ENCODE assay signal across 8 cellular contexts in the genomic region with DNA sequence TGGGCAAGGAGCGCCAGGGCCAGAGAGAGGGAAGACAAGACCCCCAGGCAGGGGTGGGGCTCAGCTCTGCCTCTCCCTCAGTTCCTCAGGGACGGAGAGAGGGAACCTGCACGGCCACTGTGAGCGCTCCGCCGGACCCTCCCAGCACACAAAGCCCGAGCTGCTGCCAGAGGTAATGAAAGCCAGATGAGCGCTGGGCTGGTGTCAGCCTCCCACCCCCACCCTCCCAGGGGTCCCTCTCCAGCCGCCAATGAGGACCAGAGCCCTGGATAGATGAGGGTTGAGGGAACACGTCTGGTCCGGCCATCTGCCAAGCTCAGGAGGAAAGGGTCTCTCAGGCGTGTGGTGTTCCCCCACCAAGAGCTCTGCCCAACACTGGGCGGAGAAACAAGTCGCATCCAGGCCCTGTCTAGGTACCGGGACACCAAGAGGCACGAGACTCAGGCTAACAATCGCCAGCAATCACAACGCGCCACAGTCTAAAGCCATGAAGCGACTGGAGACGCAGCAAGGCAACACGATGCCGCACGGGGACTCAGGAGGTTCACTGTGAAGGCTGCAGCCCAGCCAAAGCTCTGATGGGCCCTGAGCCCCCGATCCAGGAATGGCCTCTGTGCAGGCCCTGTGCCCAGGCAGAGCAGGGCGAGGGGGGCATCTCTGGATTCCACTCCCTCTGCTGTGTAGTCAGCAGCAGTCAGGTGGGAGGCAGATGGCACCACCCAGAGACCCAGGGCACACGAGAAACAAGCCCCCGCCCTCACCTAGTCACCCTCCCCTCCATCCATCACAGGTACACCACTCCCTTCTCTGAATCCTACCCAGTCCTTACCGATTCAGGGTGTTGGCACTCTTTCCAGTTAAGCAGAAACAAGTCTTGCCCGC. TPM values are rescaled to one million over a fixed set of nuclear protein-coding genes. Genes with fewer than 3 reads are reported as not detected.
DNase-seq lines count a peak whose midpoint lies in the region; ATAC-seq and TF ChIP-seq lines count a peak whose summit lies in the region.

No MANE protein-coding gene starts in this region.

- peak overlapping the region; percentile 61 for H3K27ac Mint-ChIP-seq in stimulated activated naive CD8-positive, alpha-beta T cell treated with anti-CD3 and anti-CD28 coated beads, Interleukin-15, Interleukin-2, amounts not matched to agents 100 ng/mL and 50 ng/mL, for 24 hours
- peak overlapping the region; percentile 66 for H3K27ac Mint-ChIP-seq in memory B cell

- H3K9me2 ChIP-seq in MM.1S (replicated peaks; ENCODE audit: insufficient read depth, low read length): no peaks in the 10 kb centered on the region

- H3K27ac ChIP-seq in breast epithelium (peak overlapping the region; percentile 94 to 98), upper lobe of right lung (peak overlapping the region; percentile 88), MM.1S (ENCODE audit: low read length) (no peak overlapping the region)

- peak overlapping the region; percentile 79 for H3K4me3 Mint-ChIP-seq in stimulated activated naive CD8-positive, alpha-beta T cell treated with anti-CD3 and anti-CD28 coated beads, Interleukin-15, Interleukin-2, amounts not matched to agents 100 ng/mL and 50 ng/mL, for 24 hours
- H3K4me3 Mint-ChIP-seq in memory B cell: peak overlapping the region; percentile 80

- H3K27me3 Mint-ChIP-seq in stimulated activated naive CD8-positive, alpha-beta T cell treated with anti-CD3 and anti-CD28 coated beads, Interleukin-15, Interleukin-2, amounts not matched to agents 100 ng/mL and 50 ng/mL, for 24 hours: no peaks in the 10 kb centered on the region
- H3K27me3 Mint-ChIP-seq in memory B cell: no peaks in the 10 kb centered on the region

- ATAC-seq in stimulated activated naive CD8-positive, alpha-beta T cell treated with anti-CD3 and anti-CD28 coated beads, Interleukin-15, Interleukin-2, amounts not matched to agents 100 U/mL and 50 U/mL, for 24 hours: no peak
- ATAC-seq in memory B cell (ENCODE audit: low read depth) (no peak), upper lobe of right lung (no peak), GM18907 (IDR thresholded peaks at IDR 0.05; ENCODE audit: unreplicated experiment) (no peak)

- no peaks in the 10 kb centered on the region for H3K36me3 Mint-ChIP-seq in stimulated activated naive CD8-positive, alpha-beta T cell treated with anti-CD3 and anti-CD28 coated beads, Interleukin-15, Interleukin-2, amounts not matched to agents 100 ng/mL and 50 ng/mL, for 24 hours (ENCODE audit: low read depth)
- H3K36me3 Mint-ChIP-seq in memory B cell: no peaks in the 10 kb centered on the region

- H3K4me1 Mint-ChIP-seq in stimulated activated naive CD8-positive, alpha-beta T cell treated with anti-CD3 and anti-CD28 coated beads, Interleukin-15, Interleukin-2, amounts not matched to agents 100 ng/mL and 50 ng/mL, for 24 hours (ENCODE audit: low read depth): peaks cover 87% of the 10 kb centered on the region
- peaks cover 43% of the 10 kb centered on the region for H3K4me1 Mint-ChIP-seq in memory B cell

- H3K27me3 ChIP-seq in breast epithelium: no peaks in the 10 kb centered on the region
- H3K27me3 ChIP-seq in upper lobe of right lung: no peaks in the 10 kb centered on the region
- H3K27me3 ChIP-seq in MM.1S (replicated peaks; ENCODE audit: insufficient read depth, low read length): no peaks in the 10 kb centered on the region

- no peak overlapping the region for H3K9ac ChIP-seq in MM.1S (ENCODE audit: low read length)

- H4K20me1 ChIP-seq in MM.1S (ENCODE audit: insufficient read depth, low read length): no peaks in the 10 kb centered on the region

- TF ChIP-seq CTCF in breast epithelium (IDR thresholded peaks at IDR 0.05): no peak
- no peak for TF ChIP-seq CTCF in upper lobe of right lung (IDR thresholded peaks at IDR 0.05)
- no peak for TF ChIP-seq CTCF in MM.1S (IDR thresholded peaks at IDR 0.05; ENCODE audit: low read length)

- H3K4me3 ChIP-seq in breast epithelium (peak overlapping the region; percentile 83 to 97 (median 88)), upper lobe of right lung (peak overlapping the region; percentile 78), MM.1S (ENCODE audit: low read length) (no peak overlapping the region)

- H2AFZ ChIP-seq in MM.1S (ENCODE audit: low read length): no peak overlapping the region

- H3K9me3 Mint-ChIP-seq in stimulated activated naive CD8-positive, alpha-beta T cell treated with anti-CD3 and anti-CD28 coated beads, Interleukin-15, Interleukin-2, amounts not matched to agents 100 ng/mL and 50 ng/mL, for 24 hours: no peaks in the 10 kb centered on the region
- H3K9me3 Mint-ChIP-seq in memory B cell: no peaks in the 10 kb centered on the region

- H3K36me3 ChIP-seq in breast epithelium (no peaks in the 10 kb centered on the region), upper lobe of right lung (no peaks in the 10 kb centered on the region), MM.1S (replicated peaks; ENCODE audit: insufficient read depth, low read length) (no peaks in the 10 kb centered on the region)

- H3K4me1 ChIP-seq in breast epithelium (peaks cover 32 to 43% of the 10 kb centered on the region in 2 donors), upper lobe of right lung (peaks cover 71% of the 10 kb centered on the region), MM.1S (ENCODE audit: low read length) (0 out of 2 replicates have a peak, but pooled peaks cover 3% of the 10 kb centered on the region)

- DNase-seq in stimulated activated naive CD8-positive, alpha-beta T cell treated with anti-CD3 and anti-CD28 coated beads, Interleukin-15, Interleukin-2, amounts not matched to agents 100 U/mL and 50 U/mL, for 24 hours: no peak
- DNase-seq in breast epithelium (ENCODE audit: low spot score in 2 of 2) (peak in 1 of 2 donors; percentile 63), memory B cell (ENCODE audit: low spot score in 2 of 2) (no peak), upper lobe of right lung (no peak), MM.1S (no peak), SHP77 (lab: John Stamatoyannopoulos, UW) (no peak)

- H3K4me2 ChIP-seq in MM.1S (ENCODE audit: low read depth, low read length): no peak overlapping the region

- no peak for TF ChIP-seq POLR2A in breast epithelium (IDR thresholded peaks at IDR 0.05)

- peaks cover 6% of the 10 kb centered on the region; the same call in 1 of the 2 replicates for H3F3A ChIP-seq in MM.1S (ENCODE audit: insufficient read depth, low read length)

- H3K79me2 ChIP-seq in MM.1S (ENCODE audit: low read length): peaks cover 17% of the 10 kb centered on the region

- intact Hi-C loops in breast epithelium (cut with DNase I; ENCODE audit: low total_unique reads): no loop called here
- intact Hi-C loops in upper lobe of right lung (cut with DNase I): no loop called here

- no peaks in the 10 kb centered on the region for H3K9me3 ChIP-seq in breast epithelium
- H3K9me3 ChIP-seq in upper lobe of right lung: no peaks in the 10 kb centered on the region
- H3K9me3 ChIP-seq in MM.1S (replicated peaks; ENCODE audit: insufficient read depth, low read length): no peaks in the 10 kb centered on the region

RNA-seq across cellular contexts. Expression of a gene that starts 1.3 kb away (rescaled TPM):
- total RNA-seq in breast epithelium (10 to 100 TPM; 52.0 to 94.1 (median 79.3) TPM), upper lobe of right lung (66.3 TPM)

RNA-seq across cellular contexts. Expression of a gene that starts 44.0 kb away (rescaled TPM):
- total RNA-seq in breast epithelium (10 to 100 TPM; 14.8 to 21.3 (median 15.0) TPM), upper lobe of right lung (27.4 TPM)

RNA-seq across cellular contexts. Expression of a gene that starts 57.9 kb away (rescaled TPM):
- under 1 TPM; 0.29 to 0.98 (median 0.32) TPM for total RNA-seq in breast epithelium
- 0.75 TPM for total RNA-seq in upper lobe of right lung
